28 cellular contexts compared by ENCODE assay signal in genomic region chr14:87581298-87581697, GRCh38.
"Had no signal": no experiment of that assay in that cellular context is flagged by ENCODE, and none has a peak within 500 bp of the region (broad histone marks: within the 10 kb centered on the region; RNA-seq: fewer than 3 reads in every experiment).

No MANE protein-coding gene starts in this region.

- ATAC-seq: effector memory CD8-positive, alpha-beta T cell; esophagus mucosa; foreskin keratinocyte; gastrocnemius medialis; gastroesophageal sphincter; heart left ventricle; heart right ventricle had no signal

- H3K9me3 ChIP-seq: colonic mucosa, esophagus muscularis mucosa, esophagus squamous epithelium, gastrocnemius medialis, gastroesophageal sphincter, heart left ventricle, heart right ventricle had no signal

- H3K27me3 ChIP-seq: colonic mucosa, dorsolateral prefrontal cortex, esophagus muscularis mucosa, esophagus squamous epithelium, foreskin keratinocyte, gastrocnemius medialis, gastroesophageal sphincter, heart left ventricle, heart right ventricle had no signal

- H3K4me1 ChIP-seq: colonic mucosa, esophagus muscularis mucosa, esophagus squamous epithelium, foreskin keratinocyte, gastrocnemius medialis, gastroesophageal sphincter, heart left ventricle, heart right ventricle had no signal

- H3K36me3 ChIP-seq: colonic mucosa, esophagus muscularis mucosa, esophagus squamous epithelium, gastrocnemius medialis, gastroesophageal sphincter, heart left ventricle, heart right ventricle had no signal

- H3K27ac ChIP-seq: colonic mucosa, coronary artery, dorsolateral prefrontal cortex, epithelial cell of prostate, esophagus muscularis mucosa, esophagus squamous epithelium, foreskin keratinocyte, gastrocnemius medialis, gastroesophageal sphincter, heart left ventricle, heart right ventricle had no signal

- H3K4me3 ChIP-seq: colonic mucosa, coronary artery, dorsolateral prefrontal cortex, esophagus muscularis mucosa, esophagus squamous epithelium, gastrocnemius medialis, gastroesophageal sphincter, heart left ventricle, heart right ventricle had no signal

- FAIRE-seq: colon, endometrium, endothelial cell of umbilical vein, frontal cortex had no signal

- DNase-seq: colonic mucosa; cortex of kidney; dermis blood vessel endothelial cell; dorsolateral prefrontal cortex; effector CD4-positive, alpha-beta T cell; effector CD8-positive, alpha-beta T cell; effector memory CD4-positive, alpha-beta T cell; effector memory CD8-positive, alpha-beta T cell; endodermal cell; erythroblast; esophagus squamous epithelium; foreskin fibroblast; foreskin keratinocyte; foreskin melanocyte; gastrocnemius medialis; glutamatergic neuron; head of caudate nucleus; heart left ventricle; heart right ventricle had no signal
